Comparison of ENCODE assay signal across 8 cellular contexts in the genomic region with DNA sequence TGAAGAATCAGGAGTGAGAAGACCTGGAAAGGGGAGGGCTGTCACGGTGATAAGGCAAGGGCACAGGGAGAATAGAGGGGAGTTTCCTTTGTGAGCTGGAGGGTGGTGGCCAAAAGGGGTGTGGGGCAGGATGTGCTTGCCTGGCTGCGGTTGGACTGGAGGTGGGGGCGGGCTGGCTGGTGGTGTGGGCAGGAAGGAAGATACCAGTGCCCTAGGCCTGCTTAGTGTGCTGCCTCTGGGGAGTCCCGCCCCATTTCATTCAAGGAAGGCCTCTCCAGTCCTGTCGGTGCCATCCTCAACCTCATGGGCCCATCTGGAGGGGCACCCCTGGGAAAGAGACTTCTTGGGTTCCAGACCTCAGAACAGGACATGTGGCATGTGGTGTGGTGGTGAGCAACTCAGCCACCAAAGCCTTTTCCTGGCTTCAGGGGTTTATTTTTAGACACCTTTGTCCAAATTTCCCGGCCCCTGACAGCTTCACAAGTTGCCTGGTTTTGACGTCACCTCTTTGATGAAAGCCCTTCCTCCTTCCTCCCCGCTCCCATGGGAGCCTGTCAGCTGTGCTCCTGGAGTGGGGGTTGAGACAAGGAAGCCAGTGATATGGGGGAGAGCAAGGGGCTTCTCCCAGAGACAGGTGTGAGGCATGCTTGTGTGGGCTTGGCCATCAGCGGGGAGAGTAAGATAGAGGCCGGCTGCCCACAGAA. TPM values are rescaled to one million over a fixed set of nuclear protein-coding genes. Genes with fewer than 3 reads are reported as not detected.
DNase-seq lines count a peak whose midpoint lies in the region; ATAC-seq and TF ChIP-seq lines count a peak whose summit lies in the region.

No MANE protein-coding gene starts in this region.

- POLR2A ChIA-PET in CD4-positive, alpha-beta T cell (lab: Charles Lee), result interaction anchor here (1.1 to 3.0 kb wide), 7 partner anchors 13 to 301 kb away, joined by 3 to 31 read pairs (median 8); partner anchors contain the start of genes DCAF1, GRM2 and MANF

- H3K27ac ChIP-seq in CD4-positive, alpha-beta T cell (ENCODE audit: low read depth, low read length), result peak overlapping the region; percentile 72
- peak overlapping the region; percentile 66 for H3K27ac ChIP-seq in layer of hippocampus (ENCODE audit: low read depth, low read length)

- TF ChIP-seq CTCF in CD4-positive, alpha-beta T cell (IDR thresholded peaks at IDR 0.05), result no peak

- peaks cover 74% of the 10 kb centered on the region for H3K4me1 Mint-ChIP-seq in CD4-positive, alpha-beta T cell (ENCODE audit: low read depth)
- peaks cover 79% of the 10 kb centered on the region for H3K4me1 Mint-ChIP-seq in activated naive CD8-positive, alpha-beta T cell (ENCODE audit: low read depth)

- no peaks in the 10 kb centered on the region for H3K9me3 ChIP-seq in CD4-positive, alpha-beta T cell (ENCODE audit: control insufficient read depth, low read length)

- peak overlapping the region; percentile 78 for H3K4me3 Mint-ChIP-seq in CD4-positive, alpha-beta T cell
- peak overlapping the region; percentile 71 for H3K4me3 Mint-ChIP-seq in activated naive CD8-positive, alpha-beta T cell

- ATAC-seq in CD4-positive, alpha-beta T cell (ENCODE audit: poor library complexity), result peak; percentile 88
- ATAC-seq in HG02610 (IDR thresholded peaks at IDR 0.05; ENCODE audit: unreplicated experiment) (peak; percentile 49), GM19328 (IDR thresholded peaks at IDR 0.05; ENCODE audit: unreplicated experiment) (no peak)

- CTCF ChIA-PET in CD4-positive, alpha-beta T cell (lab: Charles Lee), result interaction anchor here (1.8 to 2.1 kb wide), 2 partner anchors 15 to 185 kb away, joined by 9 to 10 read pairs; no protein-coding TSS in a partner anchor

- H3K27me3 Mint-ChIP-seq in CD4-positive, alpha-beta T cell, result no peaks in the 10 kb centered on the region
- no peaks in the 10 kb centered on the region for H3K27me3 Mint-ChIP-seq in activated naive CD8-positive, alpha-beta T cell

- H3K27me3 ChIP-seq in CD4-positive, alpha-beta T cell (ENCODE audit: control insufficient read depth, insufficient read depth, low read length), result no peaks in the 10 kb centered on the region
- H3K27me3 ChIP-seq in layer of hippocampus (ENCODE audit: control insufficient read depth, insufficient read depth, low read length), result no peaks in the 10 kb centered on the region

- peak; percentile 72 to 85 (median 77) for DNase-seq in CD4-positive, alpha-beta T cell
- peak; percentile 65 for DNase-seq in T follicular helper cell (ENCODE audit: low read depth)
- DNase-seq in stimulated activated CD8-positive, alpha-beta memory T cell treated with anti-CD3 and anti-CD28 coated beads, Interleukin-15, amount 100 ng/mL, for 48 hours (ENCODE audit: low read depth in 2 of 2), result peak; percentile 74 to 83
- DNase-seq in NCI-H748 (lab: John Stamatoyannopoulos, UW; ENCODE audit: unreplicated experiment), result no peak

- peak overlapping the region; percentile 83 for H3K27ac Mint-ChIP-seq in CD4-positive, alpha-beta T cell
- H3K27ac Mint-ChIP-seq in activated naive CD8-positive, alpha-beta T cell, result peak overlapping the region; percentile 91

- intact Hi-C loops in CD4-positive, alpha-beta T cell (cut with DNase I, micrococcal nuclease), result loop anchor here (1.0 to 5.0 kb wide), 3 partner anchors 15 to 1064 kb away; partner anchors contain the start of genes MANF (in 1 of the 2) and TEX264 (in 1 of the 2)

- no peaks in the 10 kb centered on the region for H3K9me3 Mint-ChIP-seq in CD4-positive, alpha-beta T cell
- no peaks in the 10 kb centered on the region for H3K9me3 Mint-ChIP-seq in activated naive CD8-positive, alpha-beta T cell (ENCODE audit: low read depth)

- peaks cover 68% of the 10 kb centered on the region for H3K36me3 Mint-ChIP-seq in CD4-positive, alpha-beta T cell (ENCODE audit: low read depth)
- peaks cover 10% of the 10 kb centered on the region for H3K36me3 Mint-ChIP-seq in activated naive CD8-positive, alpha-beta T cell

RNA-seq across cellular contexts. Expression of gene TEX264, which starts 15.6 kb away (rescaled TPM):
- total RNA-seq in CD4-positive, alpha-beta T cell, result 10 to 100 TPM; 24.9 to 25.9 TPM

RNA-seq across cellular contexts. Expression of gene GRM2, which starts 20.2 kb away (rescaled TPM):
- 1 to 10 TPM; 4.1 to 4.2 TPM for total RNA-seq in CD4-positive, alpha-beta T cell
